In genomic region chr2:71823526-71823925, GRCh38 we compare ENCODE assay signal across 30 cellular contexts.
"Had no signal": no experiment of that assay in that cellular context is flagged by ENCODE, and none has a peak within 500 bp of the region (broad histone marks: within the 10 kb centered on the region; RNA-seq: fewer than 3 reads in every experiment).

No MANE protein-coding gene starts in this region.

- H3K4me3 ChIP-seq: ascending aorta had no signal

- FAIRE-seq: TTC549 had no signal

- ATAC-seq: activated CD8-positive, alpha-beta T cell treated with anti-CD3 and anti-CD28 coated beads for 36 hours; activated naive CD8-positive, alpha-beta T cell treated with anti-CD3 and anti-CD28 coated beads, Interleukin-2, amount 50 U/mL, for 24 hours; activated T-cell treated with anti-CD3 and anti-CD28 coated beads, Interleukin-2, amount 50 U/mL, for 4 hours; activated T-cell treated with anti-CD3 and anti-CD28 coated beads, Interleukin-2, amount 50 U/mL, for 72 hours; activated T-helper 17 cell treated with anti-CD3 and anti-CD28 coated beads, Interleukin-2, amount 50 U/mL, for 72 hours had no signal

- H3K27me3 ChIP-seq: ascending aorta had no signal

- H3K36me3 ChIP-seq: ascending aorta had no signal

- H3K27ac ChIP-seq: ascending aorta, VCaP had no signal

- H3K9me3 ChIP-seq: ascending aorta had no signal

- H3K4me1 ChIP-seq: ascending aorta had no signal

- DNase-seq: activated B cell treated with CpG ODN at 0.5 μM for 24 hours; activated CD4-positive, alpha-beta memory T cell treated with anti-CD3 and anti-CD28 coated beads for 36 hours; activated CD4-positive, alpha-beta T cell treated with anti-CD3 and anti-CD28 coated beads for 4 hours; activated CD4-positive, alpha-beta T cell treated with anti-CD3 and anti-CD28 coated beads, Interleukin-2, amount 10 ng/mL, durations not matched to agents 24 days and 14 days; activated CD4-positive, alpha-beta T cell treated with anti-CD3 and anti-CD28 coated beads, Interleukin-2, amount 50 U/mL, for 1 hour; activated CD4-positive, alpha-beta T cell treated with anti-CD3 and anti-CD28 coated beads, Interleukin-2, amount 50 U/mL, for 4 hours; activated CD4-positive, CD25-positive, alpha-beta regulatory T cell treated with anti-CD3 and anti-CD28 coated beads, Interleukin-2, amount 50 U/mL, for 72 hours; activated CD8-positive, alpha-beta memory T cell treated with anti-CD3 and anti-CD28 coated beads, Interleukin-2, amount 50 U/mL, for 4 hours; activated CD8-positive, alpha-beta T cell treated with anti-CD3 and anti-CD28 coated beads for 36 hours; activated effector memory CD4-positive, alpha-beta T cell treated with anti-CD3 and anti-CD28 coated beads, Interleukin-2, amount 50 U/mL, for 16 hours; activated gamma-delta T cell treated with Interleukin-2 at 50 U/mL for 16 hours; activated naive CD4-positive, alpha-beta T cell; activated naive CD4-positive, alpha-beta T cell treated with anti-CD3 and anti-CD28 coated beads, Interleukin-2, amount 10 ng/mL, durations not matched to agents 7 days and 5 days; activated naive CD8-positive, alpha-beta T cell treated with anti-CD3 and anti-CD28 coated beads, Interleukin-2, amount 10 ng/mL, durations not matched to agents 7 days and 5 days; activated naive CD8-positive, alpha-beta T cell treated with anti-CD3 and anti-CD28 coated beads, Interleukin-2, amount 50 U/mL, for 24 hours; activated T-cell treated with anti-CD3 and anti-CD28 coated beads for 4 hours; activated T-cell treated with anti-CD3 and anti-CD28 coated beads, Interleukin-2, amount 50 U/mL, for 1 hour; activated T-cell treated with anti-CD3 and anti-CD28 coated beads, Interleukin-2, amount 50 U/mL, for 4 hours; activated T-cell treated with anti-CD3 and anti-CD28 coated beads, Interleukin-2, amount 50 U/mL, for 72 hours; amygdala; anterior cingulate cortex; caudate nucleus; SW 1271; T-helper 1 cell; T-helper 2 cell; T-helper 9 cell had no signal
